Comparison of ENCODE assay signal across 24 cellular contexts in the genomic region with DNA sequence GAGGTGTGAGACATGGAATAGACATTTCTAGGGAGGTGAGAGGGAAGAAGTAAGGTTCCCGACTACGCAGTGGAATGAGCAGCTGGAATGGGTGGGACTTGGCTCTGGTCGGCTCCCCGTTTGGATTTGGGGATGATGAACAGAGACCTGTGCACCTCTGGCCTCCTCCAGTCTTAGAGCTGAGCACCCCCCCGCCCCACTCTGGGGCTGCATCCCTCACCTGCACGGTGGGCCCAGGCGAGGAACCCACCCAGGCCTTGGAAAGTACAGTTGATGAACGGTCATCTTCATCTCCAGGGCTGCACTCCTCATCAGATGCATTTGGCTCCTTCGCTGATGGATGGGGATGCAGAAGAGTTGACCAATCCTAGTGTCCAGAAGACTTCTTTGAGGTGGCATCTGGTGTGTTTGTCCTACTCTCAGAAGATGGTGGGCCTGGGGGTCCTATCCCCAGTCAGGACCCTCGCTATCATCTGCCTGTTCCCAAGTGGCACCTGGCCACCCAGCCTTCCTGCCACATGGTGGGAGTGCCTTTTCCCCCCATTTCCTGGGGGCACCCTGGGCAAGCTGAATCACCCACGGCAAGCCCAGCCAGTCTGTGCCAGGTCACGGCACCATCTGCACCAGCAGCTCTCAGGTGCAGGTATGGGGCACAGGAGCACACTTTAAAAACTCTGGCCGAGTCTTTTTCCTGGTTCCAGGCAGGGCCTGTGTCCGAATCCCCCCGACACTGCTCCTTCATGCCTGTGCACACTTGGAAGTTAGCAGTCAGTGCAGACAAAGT.
"Had no signal": no experiment of that assay in that cellular context is flagged by ENCODE, and none has a peak within 500 bp of the region (broad histone marks: within the 10 kb centered on the region; RNA-seq: fewer than 3 reads in every experiment).

No MANE protein-coding gene starts in this region.

- H3K4me3 ChIP-seq: adrenal gland, body of pancreas, cardiac muscle cell, coronary artery, dorsolateral prefrontal cortex had no signal

- H3K36me3 ChIP-seq: adrenal gland, cardiac muscle cell had no signal

- H3K4me1 ChIP-seq: adrenal gland, body of pancreas had no signal

- ATAC-seq: activated CD4-positive, alpha-beta T cell treated with anti-CD3 and anti-CD28 coated beads for 36 hours; activated CD8-positive, alpha-beta memory T cell treated with anti-CD3 and anti-CD28 coated beads, Interleukin-2, amount 10 ng/mL, durations not matched to agents 7 days and 5 days; activated CD8-positive, alpha-beta T cell treated with anti-CD3 and anti-CD28 coated beads, Interleukin-2, amount 10 ng/mL, durations not matched to agents 7 days and 5 days; activated naive CD8-positive, alpha-beta T cell treated with anti-CD3 and anti-CD28 coated beads, Interleukin-2, amount 50 U/mL, for 24 hours; body of pancreas; esophagus mucosa had no signal

- H3K27ac ChIP-seq: adrenal gland, body of pancreas, cardiac muscle cell, coronary artery, dorsolateral prefrontal cortex had no signal

- DNase-seq: activated CD4-positive, alpha-beta memory T cell treated with anti-CD3 and anti-CD28 coated beads for 36 hours; activated CD4-positive, alpha-beta T cell treated with anti-CD3 and anti-CD28 coated beads for 36 hours; activated CD4-positive, alpha-beta T cell treated with anti-CD3 and anti-CD28 coated beads, Interleukin-2, amount 10 ng/mL, durations not matched to agents 24 days and 14 days; activated CD4-positive, CD25-positive, alpha-beta regulatory T cell; activated CD4-positive, CD25-positive, alpha-beta regulatory T cell treated with anti-CD3 and anti-CD28 coated beads, Interleukin-2, amount 50 U/mL, for 72 hours; activated CD8-positive, alpha-beta memory T cell treated with anti-CD3 and anti-CD28 coated beads, Interleukin-2, amount 10 ng/mL, durations not matched to agents 7 days and 5 days; activated CD8-positive, alpha-beta memory T cell treated with anti-CD3 and anti-CD28 coated beads, Interleukin-2, amount 50 U/mL, for 4 hours; activated CD8-positive, alpha-beta T cell treated with anti-CD3 and anti-CD28 coated beads, Interleukin-2, amount 10 ng/mL, durations not matched to agents 7 days and 5 days; activated effector memory CD4-positive, alpha-beta T cell treated with anti-CD3 and anti-CD28 coated beads, Interleukin-2, amount 50 U/mL, for 16 hours; activated naive CD4-positive, alpha-beta T cell treated with anti-CD3 and anti-CD28 coated beads for 36 hours; activated naive CD8-positive, alpha-beta T cell treated with anti-CD3 and anti-CD28 coated beads for 36 hours; activated naive CD8-positive, alpha-beta T cell treated with anti-CD3 and anti-CD28 coated beads, Interleukin-2, amount 50 U/mL, for 24 hours; activated T-cell treated with anti-CD3 and anti-CD28 coated beads, Interleukin-2, amount 50 U/mL, for 1 hour; activated T-cell treated with anti-CD3 and anti-CD28 coated beads, Interleukin-2, amount 50 U/mL, for 48 hours; adrenal gland; amygdala; body of pancreas; effector memory CD4-positive, alpha-beta T cell; foreskin fibroblast; T-helper 2 cell had no signal

- H3K9me3 ChIP-seq: adrenal gland, body of pancreas had no signal

- H3K27me3 ChIP-seq: body of pancreas had no signal
